ENCODE assay signal across 12 cellular contexts in the genomic region with DNA sequence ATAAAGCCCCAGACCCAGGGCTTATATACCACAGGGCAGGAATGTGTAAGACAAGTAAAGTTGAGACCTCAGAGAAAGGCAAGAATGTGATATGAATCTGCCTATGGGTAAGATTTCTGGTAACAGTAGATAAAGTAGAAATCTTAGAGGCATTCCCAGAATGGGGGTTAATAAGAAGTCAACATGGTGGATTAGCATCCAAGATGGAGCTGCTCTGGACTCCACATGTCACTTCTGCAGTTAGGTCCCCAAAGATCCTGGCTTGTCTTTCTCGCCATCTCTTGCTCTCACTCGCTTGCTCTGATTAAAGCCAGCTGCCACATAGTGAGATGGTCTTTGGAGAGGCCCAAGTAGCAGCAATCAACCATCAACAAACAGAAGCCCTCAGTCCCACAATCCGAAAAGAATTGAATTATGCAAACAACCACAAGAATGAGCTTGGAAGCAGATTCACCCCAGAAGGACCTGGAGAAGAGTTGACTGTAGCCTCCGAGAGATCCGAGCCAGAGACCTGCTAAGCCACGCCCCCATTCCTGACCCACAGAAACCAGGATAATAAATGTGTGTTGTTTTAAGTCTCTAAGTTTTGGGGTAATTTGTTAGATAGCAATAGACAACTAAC. TPM values are rescaled to one million over a fixed set of nuclear protein-coding genes. Genes with fewer than 3 reads are reported as not detected.
DNase-seq lines count a peak whose midpoint lies in the region; ATAC-seq, FAIRE-seq and TF ChIP-seq lines count a peak whose summit lies in the region.
"Had no signal": no experiment of that assay in that cellular context is flagged by ENCODE, and none has a peak within 500 bp of the region (broad histone marks: within the 10 kb centered on the region; RNA-seq: fewer than 3 reads in every experiment).

No MANE protein-coding gene starts in this region.

- H2AK5ac ChIP-seq in IMR-90 (ENCODE audit: low read depth, low read length) = peak overlapping the region; percentile 97

- H2BK15ac ChIP-seq in IMR-90 (ENCODE audit: low read depth, low read length) = peak overlapping the region; percentile 96

- peak overlapping the region; percentile 99 for H2BK5ac ChIP-seq in IMR-90 (ENCODE audit: low read depth, low read length, poor library complexity, severe bottlenecking)

- no peak for TF ChIP-seq POLR2A in IMR-90 (IDR thresholded peaks at IDR 0.05; ENCODE audit: low read depth, low read length)
- TF ChIP-seq POLR2A in breast epithelium (IDR thresholded peaks at IDR 0.05) = no peak
- no peak for TF ChIP-seq POLR2A in HepG2 (IDR thresholded peaks at IDR 0.05; ENCODE audit: insufficient read depth in 1 of 2, low read depth in 2 of 2, low read length in 2 of 2)
- no peak for TF ChIP-seq POLR2A in vagina (IDR thresholded peaks at IDR 0.05)

- no peaks in the 10 kb centered on the region for H3K27me3 ChIP-seq in IMR-90 (ENCODE audit: control insufficient read depth, insufficient read depth, low read length)
- no peaks in the 10 kb centered on the region for H3K27me3 ChIP-seq in breast epithelium
- H3K27me3 ChIP-seq in HepG2 (ENCODE audit: control insufficient read depth in 1 of 2, insufficient read depth in 2 of 2, low read length in 2 of 2) = no peaks in the 10 kb centered on the region
- H3K27me3 ChIP-seq in vagina = no peaks in the 10 kb centered on the region

- peak overlapping the region; percentile 92 for H3K18ac ChIP-seq in IMR-90 (ENCODE audit: low read depth, low read length)

- H2AFZ ChIP-seq in IMR-90 (replicated peaks; ENCODE audit: low read length, poor library complexity) = peak overlapping the region; percentile 59
- H2AFZ ChIP-seq in HepG2 (ENCODE audit: low read length) = no peak overlapping the region

- H3K27ac Mint-ChIP-seq in activated CD8-positive, alpha-beta memory T cell treated with anti-CD3 and anti-CD28 coated beads, Interleukin-2, amount 10 ng/mL, durations not matched to agents 7 days and 5 days = no peak overlapping the region

- H4K91ac ChIP-seq in IMR-90 (ENCODE audit: insufficient read depth, low read depth, low read length) = peak overlapping the region; percentile 98

- peak overlapping the region; percentile 18 for H2AK9ac ChIP-seq in IMR-90 (replicated peaks; ENCODE audit: low read depth, low read length, poor library complexity)

- H3K9me3 ChIP-seq in IMR-90 (ENCODE audit: control insufficient read depth, insufficient read depth, low read length) (no peaks in the 10 kb centered on the region), breast epithelium (no peaks in the 10 kb centered on the region), HepG2 (ENCODE audit: low read length) (no peaks in the 10 kb centered on the region), vagina (no peaks in the 10 kb centered on the region)

- peaks cover 2% of the 10 kb centered on the region for H3K36me3 Mint-ChIP-seq in activated CD8-positive, alpha-beta memory T cell treated with anti-CD3 and anti-CD28 coated beads, Interleukin-2, amount 10 ng/mL, durations not matched to agents 7 days and 5 days

- H3K9ac ChIP-seq in IMR-90 (ENCODE audit: low read depth, low read length) (no peak overlapping the region), HepG2 (ENCODE audit: insufficient read depth, low read depth, low read length) (no peak overlapping the region)

- peak overlapping the region; percentile 98 for H2BK20ac ChIP-seq in IMR-90 (ENCODE audit: low read depth, low read length)

- H4K5ac ChIP-seq in IMR-90 (ENCODE audit: low read depth, low read length) = peak overlapping the region; percentile 79

- H2BK120ac ChIP-seq in IMR-90 (ENCODE audit: low read depth, low read length) = peak overlapping the region; percentile 97

- H3K27me3 Mint-ChIP-seq in activated CD8-positive, alpha-beta memory T cell treated with anti-CD3 and anti-CD28 coated beads, Interleukin-2, amount 10 ng/mL, durations not matched to agents 7 days and 5 days = peaks cover 6% of the 10 kb centered on the region

- H3K9me3 Mint-ChIP-seq in activated CD8-positive, alpha-beta memory T cell treated with anti-CD3 and anti-CD28 coated beads, Interleukin-2, amount 10 ng/mL, durations not matched to agents 7 days and 5 days (ENCODE audit: low read depth) = no peaks in the 10 kb centered on the region

- peak overlapping the region; percentile 88; the same call in 1 of the 2 replicates for H3K23ac ChIP-seq in IMR-90 (ENCODE audit: low read depth, low read length)

- H3K4ac ChIP-seq in IMR-90 (ENCODE audit: low read depth, low read length) = peak overlapping the region; percentile 91

- H3K9me1 ChIP-seq in IMR-90 (ENCODE audit: insufficient read depth, low read length) = peaks cover 27% of the 10 kb centered on the region

- dilution Hi-C loops in IMR-90 (cut with HindIII; ENCODE audit: low sequenced_read_pairs, unreplicated experiment) = no loop called here

- ATAC-seq in IMR-90 (ENCODE audit: low read depth) = peak; percentile 5; the same call in 1 of the 2 replicates
- no peak for ATAC-seq in HepG2
- no peak for ATAC-seq in HG02970 (IDR thresholded peaks at IDR 0.05; ENCODE audit: low FRiP score, unreplicated experiment)
- ATAC-seq in activated CD8-positive, alpha-beta memory T cell treated with anti-CD3 and anti-CD28 coated beads, Interleukin-2, amount 10 ng/mL, durations not matched to agents 7 days and 5 days = no peak

- peaks cover 0 to 5% of the 10 kb centered on the region in 2 experiments; a peak in 3 of 4 replicates for H3K79me1 ChIP-seq in IMR-90 (ENCODE audit: low read depth in 1 of 2, low read length in 2 of 2)

- intact Hi-C loops in IMR-90 (cut with micrococcal nuclease) (loop anchor here (5.0 kb wide), 2 partner anchors 112 to 127 kb away; a partner anchor contains a TSS), breast epithelium (cut with DNase I; ENCODE audit: low total_unique reads) (no loop called here), HepG2 (cut with micrococcal nuclease; ENCODE audit: unreplicated experiment) (loop anchor here (10.0 kb wide), 1 partner anchor 555 kb away; a partner anchor contains a TSS), vagina (cut with DNase I) (no loop called here)

- no peak overlapping the region for H3K4me3 ChIP-seq in IMR-90 (ENCODE audit: insufficient read depth, low read depth, low read length)
- no peak overlapping the region for H3K4me3 ChIP-seq in breast epithelium
- H3K4me3 ChIP-seq in HepG2 (replicated peaks in 1 of 3; ENCODE audit: insufficient read depth in 1 of 3, low read depth in 2 of 3, low read length in 3 of 3) = no peak overlapping the region
- H3K4me3 ChIP-seq in vagina = no peak overlapping the region

- POLR2A ChIA-PET in IMR-90 (lab: Charles Lee; ENCODE audit: unreplicated experiment) (interaction anchor here (0.6 kb wide), 1 partner anchor 132 kb away, joined by 3 read pairs; no protein-coding TSS in a partner anchor), HepG2 (lab: Yijun Ruan, JAX) (interaction anchor here (2.1 to 3.3 kb wide), 2 partner anchors 12 to 68 kb away, joined by 18 to 30 read pairs; a partner anchor contains a TSS)

- H4K20me1 ChIP-seq in IMR-90 (ENCODE audit: insufficient read depth, low read length) = peaks cover 3% of the 10 kb centered on the region; the same call in 1 of the 2 replicates
- H4K20me1 ChIP-seq in HepG2 (ENCODE audit: insufficient read depth, low read length) = no peaks in the 10 kb centered on the region

- TF ChIP-seq RAD21 in IMR-90 (IDR thresholded peaks at IDR 0.05; ENCODE audit: low read length) (no peak), HepG2 (CRISPR knock-in tag; IDR thresholded peaks at IDR 0.05) (no peak)

- peak overlapping the region; percentile 85 for H3K14ac ChIP-seq in IMR-90 (replicated peaks; ENCODE audit: low read depth, low read length)

- peak overlapping the region; percentile 92 for H3K56ac ChIP-seq in IMR-90 (ENCODE audit: extremely low read depth, insufficient read depth, low read length)

- in situ Hi-C loops in IMR-90 (cut with MboI; ENCODE audit: low sequenced_read_pairs) = no loop called here
- in situ Hi-C loops in HepG2 (cut with HindIII; ENCODE audit: extremely low pct_ligation_motif_present, low pct_unique_long_range_greater_than_20kb) = loop anchor here (10.0 kb wide), 1 partner anchor 125 kb away; a partner anchor contains a TSS

- H3K4me2 ChIP-seq in IMR-90 (ENCODE audit: low read depth, low read length) (no peak overlapping the region), HepG2 (ENCODE audit: low read depth, low read length) (peak overlapping the region; percentile 82; the same call in 1 of the 2 replicates)

- H3K36me3 ChIP-seq in IMR-90 (ENCODE audit: control insufficient read depth, insufficient read depth, low read length) (no peaks in the 10 kb centered on the region), breast epithelium (no peaks in the 10 kb centered on the region), HepG2 (replicated peaks in 1 of 2; ENCODE audit: control insufficient read depth in 1 of 2, insufficient read depth in 2 of 2, low read length in 2 of 2) (no peaks in the 10 kb centered on the region), vagina (no peaks in the 10 kb centered on the region)

- no peak for FAIRE-seq in HepG2 (lab: Jason Lieb, UNC)
- FAIRE-seq: bronchial epithelial cell had no signal

- peaks cover 21% of the 10 kb centered on the region for H3K4me1 Mint-ChIP-seq in activated CD8-positive, alpha-beta memory T cell treated with anti-CD3 and anti-CD28 coated beads, Interleukin-2, amount 10 ng/mL, durations not matched to agents 7 days and 5 days

- H4K8ac ChIP-seq in IMR-90 (ENCODE audit: low read depth in 2 of 2, low read length in 2 of 2) = peak overlapping the region; percentile 82 to 97

- peaks cover 34% of the 10 kb centered on the region for H3K4me1 ChIP-seq in IMR-90 (ENCODE audit: control insufficient read depth, insufficient read depth, low read length)
- H3K4me1 ChIP-seq in breast epithelium = peaks cover 0 to 4% of the 10 kb centered on the region in 2 donors
- peaks cover 96% of the 10 kb centered on the region for H3K4me1 ChIP-seq in HepG2 (ENCODE audit: insufficient read depth, low read length)
- peaks cover 23% of the 10 kb centered on the region for H3K4me1 ChIP-seq in vagina

- TF ChIP-seq CTCF in IMR-90 (conservative IDR thresholded peaks at IDR 0.05; ENCODE audit: low read depth, low read length) = no peak
- no peak for TF ChIP-seq CTCF in breast epithelium (IDR thresholded peaks at IDR 0.05)
- no peak for TF ChIP-seq CTCF in HepG2 (CRISPR knock-in tag; IDR thresholded peaks at IDR 0.05)
- no peak for TF ChIP-seq CTCF in vagina (IDR thresholded peaks at IDR 0.05)

- BruUV-seq in IMR-90 (replicated peaks; lab: Mats Ljungman, UMichigan) (no TSS peak), HepG2 (replicated peaks; lab: Mats Ljungman, UMichigan) (no TSS peak)

- H3K4me3 Mint-ChIP-seq in activated CD8-positive, alpha-beta memory T cell treated with anti-CD3 and anti-CD28 coated beads, Interleukin-2, amount 10 ng/mL, durations not matched to agents 7 days and 5 days = no peak overlapping the region

- CTCF ChIA-PET in IMR-90 (lab: Yijun Ruan, JAX) (no interaction called here), HepG2 (lab: Yijun Ruan, JAX; ENCODE audit: low intra/inter-chr PET ratio, low total read pairs) (no interaction called here)
- CTCF ChIA-PET in activated CD8-positive, alpha-beta memory T cell treated with anti-CD3 and anti-CD28 coated beads, Interleukin-2, amount 10 ng/mL, durations not matched to agents 7 days and 5 days (lab: Charles Lee) = no interaction called here

- no CpG with 5 or more reads among the region's 6 CpGs for WGBS in IMR-90 (ENCODE audit: extremely low coverage in 2 of 2, insufficient read length in 1 of 2), 2 experiments
- 66% methylated on average over 6 of the region's 6 CpGs for WGBS in HepG2 (ENCODE audit: low lambda C conversion rate)

- peak; percentile 87 for DNase-seq in IMR-90
- DNase-seq in breast epithelium (ENCODE audit: low spot score in 2 of 2) = no peak
- no peak for DNase-seq in HepG2 (ENCODE audit: low spot score)
- DNase-seq in vagina (ENCODE audit: extremely low spot score in 2 of 2) = no peak
- no peak for DNase-seq in HUDEP-2 (lab: John Stamatoyannopoulos, UW; ENCODE audit: unreplicated experiment in 76 of 76)
- no peak for DNase-seq in activated CD8-positive, alpha-beta memory T cell treated with anti-CD3 and anti-CD28 coated beads, Interleukin-2, amount 10 ng/mL, durations not matched to agents 7 days and 5 days
- DNase-seq: activated CD4-positive, CD25-positive, alpha-beta regulatory T cell; NCI-H1436 treated with DMSO at 0.1 percent for 48 hours; NCI-H774; stimulated activated naive CD4-positive, alpha-beta T cell had no signal

- TF ChIP-seq EP300 in HepG2 (IDR thresholded peaks at IDR 0.05; ENCODE audit: low read depth in 2 of 2, low read length in 2 of 2) (no peak), HepG2 (CRISPR knock-in tag; IDR thresholded peaks at IDR 0.05; ENCODE audit: borderline replicate concordance) (no peak)

- no peaks in the 10 kb centered on the region for H3K79me2 ChIP-seq in HepG2 (ENCODE audit: insufficient read depth, low read length)

- peak overlapping the region; percentile 95 for H3K27ac ChIP-seq in IMR-90 (ENCODE audit: insufficient read depth, low read length)
- H3K27ac ChIP-seq in breast epithelium = peak overlapping the region; percentile 86 to 94
- no peak overlapping the region for H3K27ac ChIP-seq in HepG2 (ENCODE audit: extremely low read length, insufficient read depth, low read length)
- H3K27ac ChIP-seq in vagina = peak overlapping the region; percentile 90

RNA-seq across cellular contexts. Expression of a gene that starts 5.4 kb away (rescaled TPM):
- not detected in 2 replicates for total RNA-seq in IMR-90 (2012; rRNA removed)
- not detected in 2 replicates for polyA plus RNA-seq in IMR-90 (2012; rRNA removed)
- polyA plus RNA-seq in IMR-90 (2012; cell fraction: cytosol; rRNA removed) = 0.04 TPM in 1 of 2 replicates, not detected in the other
- polyA plus RNA-seq in IMR-90 (2012; cell fraction: nucleus; rRNA removed; ENCODE audit: low replicate concordance) = 0.06 and 0.07 TPM in 2 replicates
- total RNA-seq in breast epithelium = not detected
- 0.11 and 0.17 TPM in 2 replicates for total RNA-seq in HepG2 (2016; rRNA removed; fragmentation: Illumina TruSeq; extraction: Trizol)
- not detected in 2 replicates for total RNA-seq in HepG2 (2016; cell fraction: cytosol; rRNA removed; fragmentation: Illumina TruSeq; extraction: Trizol; ENCODE audit: low read depth)
- total RNA-seq in HepG2 (2016; cell fraction: insoluble cytoplasmic fraction; rRNA removed; fragmentation: Illumina TruSeq; extraction: Trizol) = 0.09 TPM in 1 of 2 replicates, not detected in the other
- total RNA-seq in HepG2 (2016; cell fraction: membrane; rRNA removed; fragmentation: Illumina TruSeq; extraction: Trizol) = 0.19 TPM in 1 of 2 replicates, not detected in the other
- not detected in 2 replicates for total RNA-seq in HepG2 (2016; cell fraction: nucleus; rRNA removed; fragmentation: Illumina TruSeq; extraction: Trizol)
- 0.10 and 0.18 TPM in 2 replicates for polyA plus RNA-seq in HepG2 (2011; rRNA removed)
- polyA plus RNA-seq in HepG2 (2011; cell fraction: cytosol; rRNA removed) = 0.11 and 0.18 TPM in 2 replicates
- polyA plus RNA-seq in HepG2 (2011; cell fraction: nucleus; rRNA removed) = 0.16 TPM in 1 of 2 replicates, not detected in the other
- 0.13 and 0.16 TPM in 2 replicates for polyA plus RNA-seq in HepG2 (2012)
- 0.11 TPM in 1 of 2 replicates, not detected in the other for polyA plus RNA-seq in HepG2 (2016; cell fraction: cytosol; fragmentation: Illumina TruSeq; extraction: Trizol; ENCODE audit: low read depth)
- not detected in 2 replicates for polyA plus RNA-seq in HepG2 (2016; cell fraction: insoluble cytoplasmic fraction; fragmentation: Illumina TruSeq; extraction: Trizol; ENCODE audit: low read depth)
- polyA plus RNA-seq in HepG2 (2016; cell fraction: membrane; fragmentation: Illumina TruSeq; extraction: Trizol; ENCODE audit: low read depth) = 0.21 TPM in 1 of 2 replicates, not detected in the other
- polyA plus RNA-seq in HepG2 (2016; cell fraction: nucleus; fragmentation: Illumina TruSeq; extraction: Trizol; ENCODE audit: insufficient read depth, low read depth) = not detected in 2 replicates
- polyA minus RNA-seq in HepG2 (2011; rRNA and poly(A)+ RNA removed; ENCODE audit: low replicate concordance) = 15.6 TPM in 1 of 2 replicates, not detected in the other
- not detected in 2 replicates for polyA minus RNA-seq in HepG2 (2011; cell fraction: cytosol; rRNA and poly(A)+ RNA removed)
- 0.52 TPM in 1 of 2 replicates, not detected in the other for polyA minus RNA-seq in HepG2 (2011; cell fraction: nucleus; rRNA and poly(A)+ RNA removed)
- total RNA-seq in vagina = not detected
- not detected for total RNA-seq in activated CD8-positive, alpha-beta memory T cell treated with anti-CD3 and anti-CD28 coated beads, Interleukin-2, amount 10 ng/mL, durations not matched to agents 7 days and 5 days
- total RNA-seq: bronchial epithelial cell had no signal

RNA-seq across cellular contexts. Expression of a gene that starts 11.5 kb away (rescaled TPM):
- total RNA-seq in IMR-90 (2012; rRNA removed) (9.7 and 13.6 TPM in 2 replicates), breast epithelium (100 to 1,000 TPM in 1 of 3 donors, 10 to 100 TPM in 2; 35.4 to 137 (median 50.2) TPM), HepG2 (2016; rRNA removed; fragmentation: Illumina TruSeq; extraction: Trizol) (32.6 and 39.0 TPM in 2 replicates), vagina (34.1 TPM)
- polyA plus RNA-seq in IMR-90 (2012; rRNA removed) (15.7 and 20.9 TPM in 2 replicates), HepG2 (2011; rRNA removed) (27.2 and 29.0 TPM in 2 replicates)
- polyA plus RNA-seq in IMR-90 (2012; cell fraction: cytosol; rRNA removed) = 15.5 and 27.2 TPM in 2 replicates
- polyA plus RNA-seq in IMR-90 (2012; cell fraction: nucleus; rRNA removed; ENCODE audit: low replicate concordance) = 65.9 and 77.6 TPM in 2 replicates
- 4.6 and 5.9 TPM in 2 replicates for total RNA-seq in HepG2 (2016; cell fraction: cytosol; rRNA removed; fragmentation: Illumina TruSeq; extraction: Trizol; ENCODE audit: low read depth)
- total RNA-seq in HepG2 (2016; cell fraction: insoluble cytoplasmic fraction; rRNA removed; fragmentation: Illumina TruSeq; extraction: Trizol) = 28.7 and 37.9 TPM in 2 replicates
- 11.9 and 12.9 TPM in 2 replicates for total RNA-seq in HepG2 (2016; cell fraction: membrane; rRNA removed; fragmentation: Illumina TruSeq; extraction: Trizol)
- 28.9 and 34.0 TPM in 2 replicates for total RNA-seq in HepG2 (2016; cell fraction: nucleus; rRNA removed; fragmentation: Illumina TruSeq; extraction: Trizol)
- polyA plus RNA-seq in HepG2 (2011; cell fraction: cytosol; rRNA removed) = 29.7 and 35.1 TPM in 2 replicates
- 127 and 178 TPM in 2 replicates for polyA plus RNA-seq in HepG2 (2011; cell fraction: nucleus; rRNA removed)
- polyA plus RNA-seq in HepG2 (2012) = 36.8 and 44.9 TPM in 2 replicates
- 5.4 and 6.3 TPM in 2 replicates for polyA plus RNA-seq in HepG2 (2016; cell fraction: cytosol; fragmentation: Illumina TruSeq; extraction: Trizol; ENCODE audit: low read depth)
- polyA plus RNA-seq in HepG2 (2016; cell fraction: insoluble cytoplasmic fraction; fragmentation: Illumina TruSeq; extraction: Trizol; ENCODE audit: low read depth) = 32.2 and 39.6 TPM in 2 replicates
- polyA plus RNA-seq in HepG2 (2016; cell fraction: membrane; fragmentation: Illumina TruSeq; extraction: Trizol; ENCODE audit: low read depth) = 8.2 and 9.4 TPM in 2 replicates
- polyA plus RNA-seq in HepG2 (2016; cell fraction: nucleus; fragmentation: Illumina TruSeq; extraction: Trizol; ENCODE audit: insufficient read depth, low read depth) = 54.7 and 57.4 TPM in 2 replicates
- 64.1 and 66.8 TPM in 2 replicates for polyA minus RNA-seq in HepG2 (2011; rRNA and poly(A)+ RNA removed; ENCODE audit: low replicate concordance)
- 36.4 and 37.4 TPM in 2 replicates for polyA minus RNA-seq in HepG2 (2011; cell fraction: cytosol; rRNA and poly(A)+ RNA removed)
- 29.3 and 32.8 TPM in 2 replicates for polyA minus RNA-seq in HepG2 (2011; cell fraction: nucleus; rRNA and poly(A)+ RNA removed)
- total RNA-seq in activated CD8-positive, alpha-beta memory T cell treated with anti-CD3 and anti-CD28 coated beads, Interleukin-2, amount 10 ng/mL, durations not matched to agents 7 days and 5 days = 10 to 100 TPM; 10.1 to 11.3 TPM

RNA-seq across cellular contexts. Expression of a gene that starts 53.2 kb away (rescaled TPM):
- 0.54 and 0.56 TPM in 2 replicates for total RNA-seq in IMR-90 (2012; rRNA removed)
- polyA plus RNA-seq in IMR-90 (2012; rRNA removed) = 0.65 and 0.74 TPM in 2 replicates
- polyA plus RNA-seq in IMR-90 (2012; cell fraction: cytosol; rRNA removed) = 0.53 and 0.81 TPM in 2 replicates
- polyA plus RNA-seq in IMR-90 (2012; cell fraction: nucleus; rRNA removed; ENCODE audit: low replicate concordance) = 1.4 and 1.6 TPM in 2 replicates
- total RNA-seq in breast epithelium = 10 to 100 TPM in 2 of 3 donors, under 1 TPM in 1; 0.16 to 30.3 (median 10.2) TPM
- 0.02 TPM in 1 of 2 replicates, not detected in the other for total RNA-seq in HepG2 (2016; rRNA removed; fragmentation: Illumina TruSeq; extraction: Trizol)
- total RNA-seq in HepG2 (2016; cell fraction: cytosol; rRNA removed; fragmentation: Illumina TruSeq; extraction: Trizol; ENCODE audit: low read depth) = under 0.01 and 0.09 TPM in 2 replicates
- not detected in 2 replicates for total RNA-seq in HepG2 (2016; cell fraction: insoluble cytoplasmic fraction; rRNA removed; fragmentation: Illumina TruSeq; extraction: Trizol)
- total RNA-seq in HepG2 (2016; cell fraction: membrane; rRNA removed; fragmentation: Illumina TruSeq; extraction: Trizol) = 0.03 TPM in 1 of 2 replicates, not detected in the other
- total RNA-seq in HepG2 (2016; cell fraction: nucleus; rRNA removed; fragmentation: Illumina TruSeq; extraction: Trizol) = not detected in 2 replicates
- 0.01 and 0.07 TPM in 2 replicates for polyA plus RNA-seq in HepG2 (2011; rRNA removed)
- 0.03 TPM in 2 replicates for polyA plus RNA-seq in HepG2 (2011; cell fraction: cytosol; rRNA removed)
- 0.05 and 0.10 TPM in 2 replicates for polyA plus RNA-seq in HepG2 (2011; cell fraction: nucleus; rRNA removed)
- polyA plus RNA-seq in HepG2 (2012) = 0.04 TPM in 2 replicates
- not detected in 2 replicates for polyA plus RNA-seq in HepG2 (2016; cell fraction: cytosol; fragmentation: Illumina TruSeq; extraction: Trizol; ENCODE audit: low read depth)
- not detected in 2 replicates for polyA plus RNA-seq in HepG2 (2016; cell fraction: insoluble cytoplasmic fraction; fragmentation: Illumina TruSeq; extraction: Trizol; ENCODE audit: low read depth)
- polyA plus RNA-seq in HepG2 (2016; cell fraction: membrane; fragmentation: Illumina TruSeq; extraction: Trizol; ENCODE audit: low read depth) = not detected in 2 replicates
- polyA plus RNA-seq in HepG2 (2016; cell fraction: nucleus; fragmentation: Illumina TruSeq; extraction: Trizol; ENCODE audit: insufficient read depth, low read depth) = not detected in 2 replicates
- polyA minus RNA-seq in HepG2 (2011; rRNA and poly(A)+ RNA removed; ENCODE audit: low replicate concordance) = 0.02 and 20.9 TPM in 2 replicates
- 0.09 TPM in 1 of 2 replicates, not detected in the other for polyA minus RNA-seq in HepG2 (2011; cell fraction: cytosol; rRNA and poly(A)+ RNA removed)
- 0.26 TPM in 1 of 2 replicates, not detected in the other for polyA minus RNA-seq in HepG2 (2011; cell fraction: nucleus; rRNA and poly(A)+ RNA removed)
- 0.49 TPM for total RNA-seq in vagina
- not detected for total RNA-seq in activated CD8-positive, alpha-beta memory T cell treated with anti-CD3 and anti-CD28 coated beads, Interleukin-2, amount 10 ng/mL, durations not matched to agents 7 days and 5 days

Comparison
In these comparisons a context has a peak if more than half of its experiments do, and no peak if none do; other contexts are left out.
1. intact Hi-C loops: an anchor here in IMR-90 (5.0 kb wide) and HepG2 (10.0 kb wide); none called in breast epithelium and vagina.